In the genomic region with DNA sequence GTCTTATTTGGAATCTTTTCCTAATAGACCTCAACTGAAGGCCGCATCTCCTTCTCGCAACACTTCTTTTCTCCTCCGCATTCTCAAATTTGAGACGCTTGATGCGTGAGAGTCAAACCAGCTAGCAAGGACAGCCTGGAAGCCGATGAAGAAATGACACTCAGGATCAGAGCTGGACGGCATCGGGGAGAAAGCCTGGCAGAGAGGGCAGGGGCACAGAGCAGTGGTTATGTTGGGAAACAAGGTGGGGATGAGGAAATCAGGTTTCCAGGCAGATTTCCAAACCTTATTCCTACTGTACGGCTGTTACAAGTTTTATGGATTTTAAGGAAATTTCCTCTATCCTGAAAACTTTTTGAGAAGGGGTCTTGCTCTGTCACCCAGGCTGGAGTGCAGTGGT, we compare ENCODE assay signal across 20 cellular contexts.
DNase-seq lines count a peak whose midpoint lies in the region; ATAC-seq and TF ChIP-seq lines count a peak whose summit lies in the region.
"Had no signal": no experiment of that assay in that cellular context is flagged by ENCODE, and none has a peak within 500 bp of the region (broad histone marks: within the 10 kb centered on the region; RNA-seq: fewer than 3 reads in every experiment).

No MANE protein-coding gene starts in this region.

- no peak overlapping the region for H2AFZ ChIP-seq in neural progenitor cell (replicated peaks)

- H3K27me3 ChIP-seq in cardiac muscle cell = no peaks in the 10 kb centered on the region
- no peaks in the 10 kb centered on the region for H3K27me3 ChIP-seq in left ventricle myocardium inferior (ENCODE audit: low read depth)
- H3K27me3 ChIP-seq in neural progenitor cell = no peaks in the 10 kb centered on the region
- H3K27me3 ChIP-seq in sigmoid colon = no peaks in the 10 kb centered on the region
- H3K27me3 ChIP-seq in left lung = no peaks in the 10 kb centered on the region
- H3K27me3 ChIP-seq: BLaER1 had no signal

- H3K9me3 Mint-ChIP-seq in neural progenitor cell = peaks cover 8% of the 10 kb centered on the region
- H3K9me3 Mint-ChIP-seq: HFFc6 had no signal

- H3K27ac ChIP-seq in cardiac muscle cell (peak overlapping the region; percentile 61), left ventricle myocardium inferior (replicated peaks) (no peak overlapping the region), neural progenitor cell (no peak overlapping the region), sigmoid colon (peak overlapping the region in 3 of 4 donors; percentile 7 to 76 (median 75)), left lung (no peak overlapping the region)
- H3K27ac ChIP-seq: 22Rv1, A549, BLaER1 had no signal

- DNase-seq in cardiac muscle cell (ENCODE audit: low read depth in 1 of 2, low spot score in 1 of 2) (no peak), left ventricle myocardium inferior (no peak), neural progenitor cell (ENCODE audit: low spot score) (no peak), sigmoid colon (no peak), left lung (no peak), UCSD-AML1 (lab: John Stamatoyannopoulos, UW; ENCODE audit: unreplicated experiment) (no peak)
- DNase-seq: Calu3; CD4-positive, alpha-beta memory T cell; DMS79 treated with DMSO at 0.1 percent for 48 hours; GF-D8; GOT3; H7; HFFc6; KG1 had no signal

- intact Hi-C loops in left ventricle myocardium inferior (cut with micrococcal nuclease) = no loop called here
- intact Hi-C loops in sigmoid colon (cut with DNase I) = loop anchor here (5.0 kb wide), 1 partner anchor 85 kb away; no protein-coding TSS in a partner anchor
- intact Hi-C loops in left lung (cut with DNase I) = no loop called here

- H3K4me1 ChIP-seq in cardiac muscle cell (ENCODE audit: low read depth) = no peaks in the 10 kb centered on the region
- peaks cover 51% of the 10 kb centered on the region for H3K4me1 ChIP-seq in left ventricle myocardium inferior
- H3K4me1 ChIP-seq in neural progenitor cell = no peaks in the 10 kb centered on the region
- peaks cover 0 to 48% (median 27%) of the 10 kb centered on the region in 4 donors for H3K4me1 ChIP-seq in sigmoid colon
- peaks cover 0 to 35% of the 10 kb centered on the region in 2 donors for H3K4me1 ChIP-seq in left lung
- H3K4me1 ChIP-seq: A549, BLaER1 had no signal

- TF ChIP-seq CTCF in cardiac muscle cell (IDR thresholded peaks at IDR 0.05; ENCODE audit: low read depth, low read length) (no peak), left ventricle myocardium inferior (IDR thresholded peaks at IDR 0.05; ENCODE audit: borderline replicate concordance) (no peak), neural progenitor cell (IDR thresholded peaks at IDR 0.05) (no peak), sigmoid colon (IDR thresholded peaks at IDR 0.05) (no peak), left lung (IDR thresholded peaks at IDR 0.05) (no peak)

- WGBS in sigmoid colon, 2 donors = 93 to 97% methylated on average over 9 of the region's 9 CpGs

- peaks cover 40% of the 10 kb centered on the region for H3K36me3 Mint-ChIP-seq in neural progenitor cell

- no peak overlapping the region for H3K4me2 ChIP-seq in neural progenitor cell
- H3K4me2 ChIP-seq: A549, BLaER1 had no signal

- H3K4me1 Mint-ChIP-seq in neural progenitor cell = peaks cover 26% of the 10 kb centered on the region
- H3K4me1 Mint-ChIP-seq: CD4-positive, alpha-beta memory T cell had no signal

- H3K79me2 ChIP-seq in neural progenitor cell (ENCODE audit: low read depth) = no peaks in the 10 kb centered on the region

- H3K9me3 ChIP-seq in cardiac muscle cell (ENCODE audit: low read depth) (no peaks in the 10 kb centered on the region), left ventricle myocardium inferior (replicated peaks) (no peaks in the 10 kb centered on the region), neural progenitor cell (ENCODE audit: low read depth) (no peaks in the 10 kb centered on the region), sigmoid colon (no peaks in the 10 kb centered on the region), left lung (no peaks in the 10 kb centered on the region)
- H3K9me3 ChIP-seq: BLaER1 had no signal

- H4K20me1 ChIP-seq in neural progenitor cell (ENCODE audit: low read depth) = no peaks in the 10 kb centered on the region
- H4K20me1 ChIP-seq: BLaER1 had no signal

- H3K27me3 Mint-ChIP-seq in neural progenitor cell (ENCODE audit: insufficient read depth, low read depth) = peaks cover 5% of the 10 kb centered on the region
- H3K27me3 Mint-ChIP-seq: CD4-positive, alpha-beta memory T cell had no signal

- no peak for TF ChIP-seq EP300 in sigmoid colon (IDR thresholded peaks at IDR 0.05)

- TF ChIP-seq POLR2A in sigmoid colon (IDR thresholded peaks at IDR 0.05) = no peak

- H3K36me3 ChIP-seq in cardiac muscle cell (peaks cover 4% of the 10 kb centered on the region), left ventricle myocardium inferior (peaks cover 24% of the 10 kb centered on the region), neural progenitor cell (no peaks in the 10 kb centered on the region), sigmoid colon (peaks cover 0 to 31% (median 14%) of the 10 kb centered on the region in 4 donors), left lung (peaks cover 0 to 54% of the 10 kb centered on the region in 2 donors)

- H3K9ac ChIP-seq in neural progenitor cell = no peak overlapping the region
- H3K9ac ChIP-seq: BLaER1 had no signal

- H3K4me3 Mint-ChIP-seq in neural progenitor cell = no peak overlapping the region
- H3K4me3 Mint-ChIP-seq: CD14-positive monocyte; CD4-positive, alpha-beta memory T cell; HFFc6 had no signal

- no peak for ATAC-seq in left lung
- no peak for ATAC-seq in HG02588 (IDR thresholded peaks at IDR 0.05; ENCODE audit: unreplicated experiment)
- ATAC-seq: A549, HCT116 had no signal

- H3K4me3 ChIP-seq in cardiac muscle cell (no peak overlapping the region), left ventricle myocardium inferior (no peak overlapping the region), neural progenitor cell (no peak overlapping the region), sigmoid colon (no peak overlapping the region), left lung (no peak overlapping the region)
- H3K4me3 ChIP-seq: A549, BLaER1 had no signal

- no peaks in the 10 kb centered on the region for H3F3A ChIP-seq in neural progenitor cell (ENCODE audit: low read depth)

- H3K27ac Mint-ChIP-seq in neural progenitor cell = peak overlapping the region; percentile 62
- H3K27ac Mint-ChIP-seq: CD4-positive, alpha-beta memory T cell; HFFc6 had no signal

Comparison
In these comparisons a context has a peak if more than half of its experiments do, and no peak if none do; other contexts are left out.
1. H3K27ac ChIP-seq: peak in cardiac muscle cell (single experiment) and sigmoid colon (3 of 4); none in left ventricle myocardium inferior (single experiment), neural progenitor cell (single experiment) and left lung (0 of 2).